37 cellular contexts compared by ENCODE assay signal in genomic region chr2:17521621-17522020, GRCh38. TPM values are rescaled to one million over a fixed set of nuclear protein-coding genes. Genes with fewer than 3 reads are reported as not detected.
"Had no signal": no experiment of that assay in that cellular context is flagged by ENCODE, and none has a peak within 500 bp of the region (broad histone marks: within the 10 kb centered on the region; RNA-seq: fewer than 3 reads in every experiment).

No MANE protein-coding gene starts in this region.

- H3K9me3 ChIP-seq: adrenal gland, ascending aorta, body of pancreas, breast epithelium had no signal

- H3K36me3 ChIP-seq: adrenal gland, ascending aorta, brain microvascular endothelial cell, breast epithelium, cardiac muscle cell had no signal

- H3K4me1 ChIP-seq: breast epithelium had no signal

- DNase-seq: activated effector memory CD4-positive, alpha-beta T cell treated with anti-CD3 and anti-CD28 coated beads, Interleukin-2, amount 50 U/mL, for 16 hours; activated effector memory CD4-positive, alpha-beta T cell treated with Interleukin-2 at 50 U/mL for 16 hours; activated gamma-delta T cell; activated gamma-delta T cell treated with Interleukin-2 at 50 U/mL for 16 hours; activated naive CD4-positive, alpha-beta T cell; activated naive CD4-positive, alpha-beta T cell treated with anti-CD3 and anti-CD28 coated beads for 36 hours; activated naive CD4-positive, alpha-beta T cell treated with anti-CD3 and anti-CD28 coated beads, Interleukin-2, amount 10 ng/mL, durations not matched to agents 7 days and 5 days; activated naive CD4-positive, alpha-beta T cell treated with anti-CD3 and anti-CD28 coated beads, Interleukin-2, amount 50 U/mL, for 16 hours; activated naive CD4-positive, alpha-beta T cell treated with Interleukin-2 at 50 U/mL for 16 hours; activated naive CD8-positive, alpha-beta T cell treated with anti-CD3 and anti-CD28 coated beads for 36 hours; activated naive CD8-positive, alpha-beta T cell treated with anti-CD3 and anti-CD28 coated beads, Interleukin-2, amount 10 ng/mL, durations not matched to agents 7 days and 5 days; activated naive CD8-positive, alpha-beta T cell treated with anti-CD3 and anti-CD28 coated beads, Interleukin-2, amount 50 U/mL, for 24 hours; activated T-cell treated with anti-CD3 and anti-CD28 coated beads, Interleukin-2, amount 50 U/mL, for 1 hour; activated T-cell treated with anti-CD3 and anti-CD28 coated beads, Interleukin-2, amount 50 U/mL, for 24 hours; activated T-cell treated with anti-CD3 and anti-CD28 coated beads, Interleukin-2, amount 50 U/mL, for 4 hours; activated T-cell treated with anti-CD3 and anti-CD28 coated beads, Interleukin-2, amount 50 U/mL, for 48 hours; activated T-cell treated with anti-CD3 and anti-CD28 coated beads, Interleukin-2, amount 50 U/mL, for 72 hours; adrenal gland; amniotic stem cell; amygdala; anterior cingulate cortex; aorta; body of pancreas; brain microvascular endothelial cell; caudate nucleus; cerebellar nuclear complex had no signal

- H3K27ac ChIP-seq: adrenal gland, ascending aorta, body of pancreas, brain microvascular endothelial cell, breast epithelium, cardiac muscle cell had no signal

- H3K27me3 ChIP-seq: adrenal gland, ascending aorta, brain microvascular endothelial cell, breast epithelium, cardiac muscle cell had no signal

- H3K4me3 ChIP-seq: adrenal gland, ascending aorta, body of pancreas, breast epithelium, cardiac muscle cell had no signal

- ATAC-seq: activated naive CD4-positive, alpha-beta T cell treated with anti-CD3 and anti-CD28 coated beads, Interleukin-2, amount 50 U/mL, for 72 hours; activated naive CD8-positive, alpha-beta T cell treated with anti-CD3 and anti-CD28 coated beads, Interleukin-2, amount 50 U/mL, for 24 hours; activated T-cell treated with anti-CD3 and anti-CD28 coated beads, Interleukin-2, amount 50 U/mL, for 4 hours; activated T-cell treated with anti-CD3 and anti-CD28 coated beads, Interleukin-2, amount 50 U/mL, for 72 hours; activated T-helper 17 cell treated with anti-CD3 and anti-CD28 coated beads, Interleukin-2, amount 50 U/mL, for 72 hours; body of pancreas had no signal

- FAIRE-seq: astrocyte, bronchial epithelial cell had no signal

RNA-seq across cellular contexts. Expression of gene RAD51AP2, which starts 3.4 kb away (rescaled TPM):
- total RNA-seq: activated naive CD4-positive, alpha-beta T cell treated with anti-CD3 and anti-CD28 coated beads for 36 hours; activated naive CD4-positive, alpha-beta T cell treated with anti-CD3 and anti-CD28 coated beads, Interleukin-2, amount 50 U/mL, for 72 hours; activated naive CD8-positive, alpha-beta T cell treated with anti-CD3 and anti-CD28 coated beads for 36 hours; activated naive CD8-positive, alpha-beta T cell treated with anti-CD3 and anti-CD28 coated beads, Interleukin-2, amount 10 ng/mL, durations not matched to agents 7 days and 5 days; activated T-cell treated with anti-CD3 and anti-CD28 coated beads, Interleukin-2, amount 50 U/mL, for 4 hours; activated T-cell treated with anti-CD3 and anti-CD28 coated beads, Interleukin-2, amount 50 U/mL, for 72 hours; activated T-helper 1 cell treated with anti-CD3 and anti-CD28 coated beads, Interleukin-12 subunit alpha, Interleukin-12 subunit beta, Interleukin-2, Interleukin-4 antibody, amounts not matched to agents 30 ng/mL and 10 ng/mL and 1 ng/mL, durations not matched to agents 14 hours and 24 hours and 36 hours; activated T-helper 17 cell treated with anti-CD3 and anti-CD28 coated beads, Interleukin-2, amount 50 U/mL, for 72 hours; activated T-helper 2 cell treated with anti-CD3 and anti-CD28 coated beads, Interferon-gamma antibody, Interleukin-2, Interleukin-4, amounts not matched to agents 10 μg/mL and 5 μg/mL and 100 μg/mL, durations not matched to agents 14 hours and 24 hours and 36 hours; aorta; ascending aorta; astrocyte; bronchial epithelial cell; chondrocyte had no signal
- polyA plus RNA-seq: adipose tissue, cardiac muscle cell had no signal

RNA-seq across cellular contexts. Expression of gene VSNL1, which starts 18.9 kb away (rescaled TPM):
- total RNA-seq: activated naive CD4-positive, alpha-beta T cell treated with anti-CD3 and anti-CD28 coated beads for 36 hours; activated naive CD4-positive, alpha-beta T cell treated with anti-CD3 and anti-CD28 coated beads, Interleukin-2, amount 50 U/mL, for 72 hours; activated naive CD8-positive, alpha-beta T cell treated with anti-CD3 and anti-CD28 coated beads for 36 hours; activated naive CD8-positive, alpha-beta T cell treated with anti-CD3 and anti-CD28 coated beads, Interleukin-2, amount 10 ng/mL, durations not matched to agents 7 days and 5 days; activated T-cell treated with anti-CD3 and anti-CD28 coated beads, Interleukin-2, amount 50 U/mL, for 4 hours; activated T-cell treated with anti-CD3 and anti-CD28 coated beads, Interleukin-2, amount 50 U/mL, for 72 hours; activated T-helper 1 cell treated with anti-CD3 and anti-CD28 coated beads, Interleukin-12 subunit alpha, Interleukin-12 subunit beta, Interleukin-2, Interleukin-4 antibody, amounts not matched to agents 30 ng/mL and 10 ng/mL and 1 ng/mL, durations not matched to agents 14 hours and 24 hours and 36 hours; activated T-helper 17 cell treated with anti-CD3 and anti-CD28 coated beads, Interleukin-2, amount 50 U/mL, for 72 hours; activated T-helper 2 cell treated with anti-CD3 and anti-CD28 coated beads, Interferon-gamma antibody, Interleukin-2, Interleukin-4, amounts not matched to agents 10 μg/mL and 5 μg/mL and 100 μg/mL, durations not matched to agents 14 hours and 24 hours and 36 hours; aorta; ascending aorta; chondrocyte had no signal
- polyA plus RNA-seq: aorta had no signal
